ENCODE assay signal across 9 cellular contexts in genomic region chr16:85275533-85276249, GRCh38.
A peak's percentile ranks its signal among the peaks of the same experiment; 100 is the strongest.
DNase-seq lines count a peak whose midpoint lies in the region; ATAC-seq, FAIRE-seq and TF ChIP-seq lines count a peak whose summit lies in the region.
"Had no signal": no experiment of that assay in that cellular context is flagged by ENCODE, and none has a peak within 500 bp of the region (broad histone marks: within the 10 kb centered on the region; RNA-seq: fewer than 3 reads in every experiment).

No MANE protein-coding gene starts in this region.

- in situ Hi-C loops in K562 (cut with MboI), result no loop called here

- H3K79me2 ChIP-seq in K562 (ENCODE audit: control insufficient read depth, insufficient read depth, low read length), result peaks cover 5% of the 10 kb centered on the region; the same call in 1 of the 3 replicates

- peak overlapping the region in 1 of 2 experiments; percentile 81; a peak in 1 of 4 replicates for H3K9ac ChIP-seq in K562 (ENCODE audit: insufficient read depth in 1 of 2, low read depth in 2 of 2, low read length in 2 of 2)

- POLR2A ChIA-PET in K562 (lab: Yijun Ruan, JAX), result interaction anchor here (0.5 to 1.4 kb wide), 6 partner anchors 9 to 339 kb away, joined by 3 to 5 read pairs (median 4); no protein-coding TSS in a partner anchor

- H3K36me3 ChIP-seq in GM06990 (ENCODE audit: control insufficient read depth, insufficient read depth, low read length), result no peaks in the 10 kb centered on the region
- no peaks in the 10 kb centered on the region for H3K36me3 ChIP-seq in K562 (ENCODE audit: control insufficient read depth, insufficient read depth, low read length)
- H3K36me3 ChIP-seq in iPS DF 6.9 (ENCODE audit: control insufficient read depth, insufficient read depth, low read length), result no peaks in the 10 kb centered on the region

- TF ChIP-seq CTCF in GM06990 (IDR thresholded peaks at IDR 0.05; ENCODE audit: insufficient read depth, low read length, poor library complexity, severe bottlenecking), result peak; percentile 97
- TF ChIP-seq CTCF in K562 (IDR thresholded peaks at IDR 0.05 in 2 of 3, conservative IDR thresholded peaks at IDR 0.05 in 1 of 3; ENCODE audit: insufficient read depth in 2 of 3, low read depth in 1 of 3, low read length in 3 of 3), result peak; percentile 97 to 98 (median 97)

- no peak overlapping the region for H3K4me2 ChIP-seq in K562 (ENCODE audit: insufficient read depth, low read length)

- peak; percentile 89 to 96 for TF ChIP-seq RAD21 in K562 (CRISPR knock-in tag; conservative IDR thresholded peaks at IDR 0.05 in 1 of 2, IDR thresholded peaks at IDR 0.05 in 1 of 2)

- CTCF ChIA-PET in K562 (lab: Yijun Ruan, JAX; ENCODE audit: low intra/inter-chr PET ratio), result interaction anchor here (0.6 to 1.7 kb wide), 10 partner anchors 47 to 443 kb away, joined by 3 to 7 read pairs (median 4); no protein-coding TSS in a partner anchor

- TF ChIP-seq EP300 in K562 (IDR thresholded peaks at IDR 0.05; ENCODE audit: low read length), result no peak; the same call in 1 of the 2 replicates

- H3K4me1 ChIP-seq in K562 (replicated peaks in 1 of 2; ENCODE audit: control insufficient read depth in 2 of 2, insufficient read depth in 2 of 2, low read length in 2 of 2) (peaks cover 10 to 43% of the 10 kb centered on the region in 2 experiments), iPS DF 6.9 (ENCODE audit: control insufficient read depth, insufficient read depth, low read length) (peaks cover 2% of the 10 kb centered on the region)

- H3K27me3 ChIP-seq in GM06990 (replicated peaks; ENCODE audit: control insufficient read depth, insufficient read depth, low read length), result no peaks in the 10 kb centered on the region; the same call in 1 of the 2 replicates
- H3K27me3 ChIP-seq in K562 (ENCODE audit: control insufficient read depth in 2 of 2, insufficient read depth in 2 of 2, low read length in 2 of 2), result no peaks in the 10 kb centered on the region
- H3K27me3 ChIP-seq in iPS DF 6.9 (ENCODE audit: control insufficient read depth, insufficient read depth, low read length), result no peaks in the 10 kb centered on the region

- H3K4me3 ChIP-seq in GM06990 (replicated peaks; ENCODE audit: low read depth, low read length) (no peak overlapping the region), K562 (no peak overlapping the region), iPS DF 6.9 (ENCODE audit: low read length) (no peak overlapping the region)

- TF ChIP-seq POLR2A in K562 (conservative IDR thresholded peaks at IDR 0.05), result no peak

- H3K9me3 ChIP-seq in K562 (replicated peaks; ENCODE audit: control insufficient read depth, insufficient read depth, low read depth, low read length) (no peaks in the 10 kb centered on the region), iPS DF 6.9 (ENCODE audit: control insufficient read depth, insufficient read depth, low read length) (no peaks in the 10 kb centered on the region)

- intact Hi-C loops in K562 (cut with micrococcal nuclease), result no loop called here

- DNase-seq in GM06990 (ENCODE audit: extremely low read depth, insufficient read length) (peak; percentile 53), NAMALWA (ENCODE audit: low spot score) (peak; percentile 87), UCSD-AML1 (lab: John Stamatoyannopoulos, UW; ENCODE audit: unreplicated experiment) (peak; percentile 79), K562 (ENCODE audit: extremely low read depth in 1 of 4, low spot score in 3 of 4) (peak; percentile 89 to 97 (median 94)), iPS DF 6.9 (ENCODE audit: low read depth, low spot score) (peak; percentile 50), NCI-H1048 (lab: John Stamatoyannopoulos, UW) (no peak)
- peak; percentile 46 to 71 (median 60) for DNase-seq in stimulated activated CD4-positive, alpha-beta T cell treated with anti-CD3 and anti-CD28 coated beads, Interleukin-12 subunit alpha, Interleukin-12 subunit beta, amount 100 ng/mL, for 48 hours (ENCODE audit: low read depth in 2 of 3, low spot score in 1 of 3)

- H2AFZ ChIP-seq in K562 (ENCODE audit: low read depth, low read length), result no peak overlapping the region

- H4K20me1 ChIP-seq in K562 (replicated peaks; ENCODE audit: control insufficient read depth, insufficient read depth, low read length), result peaks cover 39% of the 10 kb centered on the region

- H3K27ac ChIP-seq in K562 (ENCODE audit: extremely low read depth, low read depth, low read length) (no peak overlapping the region), iPS DF 6.9 (ENCODE audit: low read length) (no peak overlapping the region)

- 32% methylated on average over 16 of the region's 16 CpGs for WGBS in K562 (ENCODE audit: insufficient coverage, low coverage, missing lambda C conversion rate)
- no CpG with 5 or more reads among the region's 16 CpGs for WGBS in iPS DF 6.9 (ENCODE audit: insufficient coverage, insufficient read length)

- peak; percentile 97 for FAIRE-seq in K562 (lab: Jason Lieb, UNC)
- FAIRE-seq: endometrium had no signal

- H3K9me1 ChIP-seq in K562 (ENCODE audit: control insufficient read depth, insufficient read depth, low read length), result no peaks in the 10 kb centered on the region

- BruUV-seq in K562 (replicated peaks; lab: Mats Ljungman, UMichigan), result no TSS peak

- ATAC-seq in K562, result peak; percentile 98
- no peak for ATAC-seq in GM19452 (IDR thresholded peaks at IDR 0.05; ENCODE audit: unreplicated experiment)

TF ChIP-seq in K562, 482 proteins besides CTCF, POLR2A, EP300 and RAD21 (continues in another document):
- TF ChIP-seq HNRNPUL1 (IDR thresholded peaks at IDR 0.05; ENCODE audit: low read length), result no peak
- TF ChIP-seq, protein P1, sequence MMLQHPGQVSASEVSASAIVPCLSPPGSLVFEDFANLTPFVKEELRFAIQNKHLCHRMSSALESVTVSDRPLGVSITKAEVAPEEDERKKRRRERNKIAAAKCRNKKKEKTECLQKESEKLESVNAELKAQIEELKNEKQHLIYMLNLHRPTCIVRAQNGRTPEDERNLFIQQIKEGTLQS (IDR thresholded peaks at IDR 0.05), result no peak
- TF ChIP-seq, protein P1 (CRISPR knock-in tag; conservative IDR thresholded peaks at IDR 0.05), result 0 out of 2 replicates have a peak, but pooled peaks have one; percentile 57
- TF ChIP-seq ZNF232 (CRISPR knock-in tag; IDR thresholded peaks at IDR 0.05), result no peak
- no peak for TF ChIP-seq GTF2E2 (tag; IDR thresholded peaks at IDR 0.05)
- no peak for TF ChIP-seq TARDBP (IDR thresholded peaks at IDR 0.05)
- TF ChIP-seq ZNF263 (CRISPR knock-in tag; IDR thresholded peaks at IDR 0.05; ENCODE audit: borderline replicate concordance), result peak; percentile 81
- no peak for TF ChIP-seq CBX3 (IDR thresholded peaks at IDR 0.05; ENCODE audit: borderline replicate concordance in 1 of 2, low read length in 2 of 2)
- no peak for TF ChIP-seq NFXL1 (CRISPR knock-in tag; IDR thresholded peaks at IDR 0.05)
- TF ChIP-seq, protein P2, sequence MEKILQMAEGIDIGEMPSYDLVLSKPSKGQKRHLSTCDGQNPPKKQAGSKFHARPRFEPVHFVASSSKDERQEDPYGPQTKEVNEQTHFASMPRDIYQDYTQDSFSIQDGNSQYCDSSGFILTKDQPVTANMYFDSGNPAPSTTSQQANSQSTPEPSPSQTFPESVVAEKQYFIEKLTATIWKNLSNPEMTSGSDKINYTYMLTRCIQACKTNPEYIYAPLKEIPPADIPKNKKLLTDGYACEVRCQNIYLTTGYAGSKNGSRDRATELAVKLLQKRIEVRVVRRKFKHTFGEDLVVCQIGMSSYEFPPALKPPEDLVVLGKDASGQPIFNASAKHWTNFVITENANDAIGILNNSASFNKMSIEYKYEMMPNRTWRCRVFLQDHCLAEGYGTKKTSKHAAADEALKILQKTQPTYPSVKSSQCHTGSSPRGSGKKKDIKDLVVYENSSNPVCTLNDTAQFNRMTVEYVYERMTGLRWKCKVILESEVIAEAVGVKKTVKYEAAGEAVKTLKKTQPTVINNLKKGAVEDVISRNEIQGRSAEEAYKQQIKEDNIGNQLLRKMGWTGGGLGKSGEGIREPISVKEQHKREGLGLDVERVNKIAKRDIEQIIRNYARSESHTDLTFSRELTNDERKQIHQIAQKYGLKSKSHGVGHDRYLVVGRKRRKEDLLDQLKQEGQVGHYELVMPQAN (IDR thresholded peaks at IDR 0.05; ENCODE audit: borderline replicate concordance), result no peak
- TF ChIP-seq C11orf30 (IDR thresholded peaks at IDR 0.05; ENCODE audit: low read depth), result no peak
- TF ChIP-seq GABPB2 (CRISPR knock-in tag; conservative IDR thresholded peaks at IDR 0.05), result no peak
- TF ChIP-seq KDM5B (IDR thresholded peaks at IDR 0.05; ENCODE audit: insufficient replicate concordance, low read depth, low read length), result no peak
- no peak for TF ChIP-seq E2F8 (IDR thresholded peaks at IDR 0.05; ENCODE audit: low read depth, partially characterized antibody)
- no peak for TF ChIP-seq DIDO1 (tag; IDR thresholded peaks at IDR 0.05; ENCODE audit: low read depth)
- no peak for TF ChIP-seq E2F3 (CRISPR knock-in tag; IDR thresholded peaks at IDR 0.05)
